Comparison of ENCODE assay signal across 10 cellular contexts in genomic region chr2:216683846-216684245, GRCh38. TPM values are rescaled to one million over a fixed set of nuclear protein-coding genes. Genes with fewer than 3 reads are reported as not detected.
A peak's percentile ranks its signal among the peaks of the same experiment; 100 is the strongest.
DNase-seq lines count a peak whose midpoint lies in the region; ATAC-seq and TF ChIP-seq lines count a peak whose summit lies in the region.
"Had no signal": no experiment of that assay in that cellular context is flagged by ENCODE, and none has a peak within 500 bp of the region (broad histone marks: within the 10 kb centered on the region; RNA-seq: fewer than 3 reads in every experiment).

No MANE protein-coding gene starts in this region.

- H2BK5ac ChIP-seq in mesenchymal stem cell (ENCODE audit: low read depth, low read length, poor library complexity, severe bottlenecking), result no peak overlapping the region

- peak; percentile 89 for DNase-seq in AG04449 (ENCODE audit: low read depth, low spot score)
- DNase-seq in LHCN-M2 (ENCODE audit: low read depth), result peak; percentile 95
- DNase-seq in cardiac fibroblast (ENCODE audit: low read depth in 2 of 2), result peak; percentile 96 to 97
- peak; percentile 97 for DNase-seq in mesenchymal stem cell
- no peak for DNase-seq in activated CD4-positive, alpha-beta T cell treated with anti-CD3 and anti-CD28 coated beads, Interleukin-2, amount 50 U/mL, for 1 hour
- no peak for DNase-seq in iPS-NIHi11 (ENCODE audit: low spot score)
- no peak for DNase-seq in mesenteric fat pad (ENCODE audit: low spot score)
- DNase-seq: stimulated activated CD4-positive, alpha-beta T cell treated with anti-CD3 and anti-CD28 coated beads, Interleukin-2, amount 100 ng/mL, for 48 hours had no signal

- H3K9me3 ChIP-seq in mesenchymal stem cell (ENCODE audit: control insufficient read depth, low read length), result no peaks in the 10 kb centered on the region

- no peak overlapping the region for H3K27ac ChIP-seq in mesenchymal stem cell (ENCODE audit: low read length, poor library complexity, severe bottlenecking)

- H3K27me3 ChIP-seq in mesenchymal stem cell (ENCODE audit: control insufficient read depth in 1 of 2, insufficient read depth in 1 of 2, low read length in 2 of 2), result no peaks in the 10 kb centered on the region

- POLR2A ChIA-PET in AG04449 (lab: Yijun Ruan, JAX), result interaction anchor here (0.7 kb wide), 1 partner anchor 596 kb away, joined by 3 read pairs; no protein-coding TSS in a partner anchor

- no peak overlapping the region for H3K4me3 ChIP-seq in AG04449 (ENCODE audit: low read depth, low read length)
- H3K4me3 ChIP-seq in cardiac fibroblast (replicated peaks in 1 of 2; ENCODE audit: low read depth in 2 of 2, low read length in 2 of 2), result no peak overlapping the region
- H3K4me3 ChIP-seq in mesenchymal stem cell (ENCODE audit: insufficient read depth in 1 of 2, low read depth in 1 of 2, low read length in 2 of 2), result no peak overlapping the region

- no peak overlapping the region for H4K91ac ChIP-seq in mesenchymal stem cell (ENCODE audit: low read length)

- H3K79me1 ChIP-seq in mesenchymal stem cell (replicated peaks; ENCODE audit: low read length, poor library complexity, severe bottlenecking), result peaks cover 2% of the 10 kb centered on the region

- H3K23ac ChIP-seq in mesenchymal stem cell (ENCODE audit: low read length in 2 of 2), result no peak overlapping the region

- H3K14ac ChIP-seq in mesenchymal stem cell (ENCODE audit: low read length in 2 of 2), result peak overlapping the region in 1 of 2 experiments; percentile 35

- H3K9ac ChIP-seq in mesenchymal stem cell (ENCODE audit: low read length), result peak overlapping the region; percentile 69

- peaks cover 14% of the 10 kb centered on the region for H3K4me1 ChIP-seq in mesenchymal stem cell (ENCODE audit: control insufficient read depth, insufficient read depth, low read depth, low read length)

- ATAC-seq in GM19452 (IDR thresholded peaks at IDR 0.05; ENCODE audit: unreplicated experiment), result no peak

- CTCF ChIA-PET in AG04449 (lab: Yijun Ruan, JAX), result interaction anchor here (0.6 to 5.8 kb wide), 7 partner anchors 16 to 1031 kb away, joined by 3 to 48 read pairs (median 12); no protein-coding TSS in a partner anchor

- H2AFZ ChIP-seq in mesenchymal stem cell (ENCODE audit: low read depth, low read length), result no peak overlapping the region

- no peak overlapping the region for H3K18ac ChIP-seq in mesenchymal stem cell (ENCODE audit: low read depth in 1 of 2, low read length in 2 of 2)

- no peak overlapping the region for H2BK120ac ChIP-seq in mesenchymal stem cell (ENCODE audit: low read depth, low read length)

- H2AK5ac ChIP-seq in mesenchymal stem cell (ENCODE audit: low read length, severe bottlenecking), result no peak overlapping the region

- H2BK15ac ChIP-seq in mesenchymal stem cell (ENCODE audit: low read depth, poor library complexity, severe bottlenecking), result no peak overlapping the region

- no peak overlapping the region for H4K8ac ChIP-seq in mesenchymal stem cell (ENCODE audit: low read length)

- no peak overlapping the region for H3K4ac ChIP-seq in mesenchymal stem cell (ENCODE audit: low read depth in 1 of 2, low read length in 2 of 2)

- H3K36me3 ChIP-seq in mesenchymal stem cell (ENCODE audit: control insufficient read depth in 1 of 2, insufficient read depth in 2 of 2, low read depth in 1 of 2, low read length in 2 of 2), result peaks cover 22 to 86% of the 10 kb centered on the region in 2 experiments

- WGBS in mesenchymal stem cell, result 70% methylated on average over 3 of the region's 3 CpGs

- TF ChIP-seq CTCF in AG04449 (IDR thresholded peaks at IDR 0.05; ENCODE audit: insufficient read depth, low read length, missing control alignments) (no peak), cardiac fibroblast (IDR thresholded peaks at IDR 0.05; ENCODE audit: low read depth, low read length) (no peak)

- no peak overlapping the region for H2BK12ac ChIP-seq in mesenchymal stem cell (ENCODE audit: low read length in 2 of 2)

- no peak overlapping the region for H3K4me2 ChIP-seq in mesenchymal stem cell (ENCODE audit: low read length, poor library complexity, severe bottlenecking)

RNA-seq across cellular contexts. Expression of gene IGFBP5, which starts 11.5 kb away (rescaled TPM):
- 0.06 and 0.46 TPM in 2 replicates for total RNA-seq in LHCN-M2 (2014; rRNA removed)
- polyA plus RNA-seq in LHCN-M2 (2012), result 3.3 TPM
- 440 TPM for polyA plus RNA-seq in mesenchymal stem cell (2013, experiment 1 of 2)
- 419 TPM for polyA plus RNA-seq in mesenchymal stem cell (2013, experiment 2 of 2)
- total RNA-seq in mesenteric fat pad, result 497 TPM
- total RNA-seq: HT-29 had no signal

RNA-seq across cellular contexts. Expression of gene IGFBP2, which starts 50.6 kb away (rescaled TPM):
- 0.23 and 1.5 TPM in 2 replicates for total RNA-seq in LHCN-M2 (2014; rRNA removed)
- 3.7 TPM for polyA plus RNA-seq in LHCN-M2 (2012)
- polyA plus RNA-seq in mesenchymal stem cell (2013, experiment 1 of 2), result 285 TPM
- polyA plus RNA-seq in mesenchymal stem cell (2013, experiment 2 of 2), result 282 TPM
- 59.9 TPM for total RNA-seq in mesenteric fat pad

Comparison
In these comparisons a context has a peak if more than half of its experiments do, and no peak if none do; other contexts are left out.
1. DNase-seq: peak in AG04449 (single experiment), LHCN-M2 (single experiment), cardiac fibroblast (2 of 2) and mesenchymal stem cell (single experiment); none in activated CD4-positive, alpha-beta T cell treated with anti-CD3 and anti-CD28 coated beads, Interleukin-2, amount 50 U/mL, for 1 hour (single experiment), iPS-NIHi11 (single experiment) and mesenteric fat pad (single experiment).
2. RNA of gene IGFBP5, which starts 11.5 kb away (total RNA-seq): 497 TPM in mesenteric fat pad (single experiment); 0.06 to 0.46 TPM in LHCN-M2; every median in the first group is over 100 times any median in the second.
3. RNA of gene IGFBP2, which starts 50.6 kb away (total RNA-seq): 59.9 TPM in mesenteric fat pad (single experiment); 0.23 to 1.5 TPM in LHCN-M2; every median in the first group is over 10 times any median in the second.